6 cellular contexts compared by ENCODE assay signal in genomic region chr6:30764490-30765043, GRCh38. TPM values are rescaled to one million over a fixed set of nuclear protein-coding genes. Genes with fewer than 3 reads are reported as not detected.
A peak's percentile ranks its signal among the peaks of the same experiment; 100 is the strongest.
DNase-seq lines count a peak whose midpoint lies in the region; ATAC-seq and TF ChIP-seq lines count a peak whose summit lies in the region.
"Not testable (repeated sequence)": the region's sequence is repeated elsewhere in the genome, so short reads cannot be mapped to it uniquely, and the experiment has no call there.

No MANE protein-coding gene starts in this region.

- H3K27ac Mint-ChIP-seq in activated naive CD8-positive, alpha-beta T cell treated with anti-CD3 and anti-CD28 coated beads, Interleukin-2, amount 10 ng/mL, durations not matched to agents 7 days and 5 days = peak overlapping the region; percentile 87

- H3K4me3 Mint-ChIP-seq in activated naive CD8-positive, alpha-beta T cell treated with anti-CD3 and anti-CD28 coated beads, Interleukin-2, amount 10 ng/mL, durations not matched to agents 7 days and 5 days = not testable (repeated sequence)

- H3K4me3 ChIP-seq in SJCRH30 = peak overlapping the region; percentile 41
- H3K4me3 ChIP-seq in epithelial cell of esophagus (ENCODE audit: low read length); mesendoderm (ENCODE audit: low read length); smooth muscle cell: not testable (repeated sequence)

- not testable (repeated sequence) for H4K8ac ChIP-seq in mesendoderm (ENCODE audit: low read depth, low read length)

- H3K79me1 ChIP-seq in mesendoderm (ENCODE audit: low read length) = not testable (repeated sequence)

- not testable (repeated sequence) for H4K20me1 ChIP-seq in smooth muscle cell (ENCODE audit: low read depth)

- no CpG with 5 or more reads among the region's 13 CpGs for WGBS in mesendoderm (ENCODE audit: extremely low coverage, insufficient coverage, low lambda C conversion rate)
- 23% methylated on average over 13 of the region's 13 CpGs for WGBS in smooth muscle cell (ENCODE audit: low lambda C conversion rate)

- H3K9me3 Mint-ChIP-seq in activated naive CD8-positive, alpha-beta T cell treated with anti-CD3 and anti-CD28 coated beads, Interleukin-2, amount 10 ng/mL, durations not matched to agents 7 days and 5 days = not testable (repeated sequence)

- not testable (repeated sequence) for H2AK5ac ChIP-seq in mesendoderm (ENCODE audit: low read length)

- not testable (repeated sequence) for ATAC-seq in activated naive CD8-positive, alpha-beta T cell treated with anti-CD3 and anti-CD28 coated beads, Interleukin-2, amount 10 ng/mL, durations not matched to agents 7 days and 5 days (ENCODE audit: low read depth)

- not testable (repeated sequence) for H3K27me3 ChIP-seq in SJCRH30; mesendoderm (ENCODE audit: insufficient read depth, low read length, poor library complexity); smooth muscle cell (ENCODE audit: low read depth)

- TF ChIP-seq CTCF in epithelial cell of esophagus (IDR thresholded peaks at IDR 0.05; ENCODE audit: insufficient read depth, low read depth, low read length, missing control alignments); smooth muscle cell (IDR thresholded peaks at IDR 0.05; ENCODE audit: borderline replicate concordance, insufficient read depth, poor library complexity, severe bottlenecking): not testable (repeated sequence)

- not testable (repeated sequence) for H3K79me2 ChIP-seq in mesendoderm (ENCODE audit: control insufficient read depth, insufficient read depth, low read length); smooth muscle cell (ENCODE audit: low read depth)

- H3K56ac ChIP-seq in mesendoderm (ENCODE audit: low read length) = not testable (repeated sequence)

- not testable (repeated sequence) for H3K9me3 ChIP-seq in ES-I3 (ENCODE audit: control insufficient read depth, insufficient read depth, low read length); SJCRH30 (replicated peaks); smooth muscle cell (replicated peaks; ENCODE audit: low read depth)

- not testable (repeated sequence) for H3K27me3 Mint-ChIP-seq in activated naive CD8-positive, alpha-beta T cell treated with anti-CD3 and anti-CD28 coated beads, Interleukin-2, amount 10 ng/mL, durations not matched to agents 7 days and 5 days

- H3K9ac ChIP-seq in ES-I3 (ENCODE audit: low read depth, low read length) (peak overlapping the region; percentile 24), smooth muscle cell (ENCODE audit: low read depth) (peak overlapping the region; percentile 74)
- not testable (repeated sequence) for H3K9ac ChIP-seq in mesendoderm (ENCODE audit: low read length)

- H3K4me1 Mint-ChIP-seq in activated naive CD8-positive, alpha-beta T cell treated with anti-CD3 and anti-CD28 coated beads, Interleukin-2, amount 10 ng/mL, durations not matched to agents 7 days and 5 days = peaks cover 54% of the 10 kb centered on the region

- H3K4me1 ChIP-seq in ES-I3 (ENCODE audit: insufficient read depth, low read length) (peaks cover 25% of the 10 kb centered on the region), SJCRH30 (peaks cover 45% of the 10 kb centered on the region), mesendoderm (ENCODE audit: control insufficient read depth, low read depth, low read length) (peaks cover 25% of the 10 kb centered on the region), smooth muscle cell (ENCODE audit: low read depth) (peaks cover 42% of the 10 kb centered on the region)

- not testable (repeated sequence) for H3K4ac ChIP-seq in mesendoderm (ENCODE audit: low read depth, low read length)

- H2AFZ ChIP-seq in smooth muscle cell (ENCODE audit: low read depth) = not testable (repeated sequence)

- not testable (repeated sequence) for DNase-seq in SJCRH30; activated naive CD8-positive, alpha-beta T cell treated with anti-CD3 and anti-CD28 coated beads, Interleukin-2, amount 10 ng/mL, durations not matched to agents 7 days and 5 days; smooth muscle cell (lab: John Stamatoyannopoulos, UW; ENCODE audit: unreplicated experiment)
- DNase-seq in epithelial cell of esophagus (ENCODE audit: low read depth) (peak; percentile 73), mesendoderm (peak; percentile 90)

- not testable (repeated sequence) for H3K18ac ChIP-seq in mesendoderm (ENCODE audit: low read length)

- H3K36me3 ChIP-seq in ES-I3 (ENCODE audit: insufficient read depth, low read length); SJCRH30; mesendoderm (ENCODE audit: control insufficient read depth, insufficient read depth, low read length); smooth muscle cell (ENCODE audit: low read depth): not testable (repeated sequence)

- H3K36me3 Mint-ChIP-seq in activated naive CD8-positive, alpha-beta T cell treated with anti-CD3 and anti-CD28 coated beads, Interleukin-2, amount 10 ng/mL, durations not matched to agents 7 days and 5 days = peaks cover 15% of the 10 kb centered on the region

- H3K27ac ChIP-seq in SJCRH30 (peak overlapping the region; percentile 90), mesendoderm (ENCODE audit: low read depth, low read length) (peak overlapping the region; percentile 71), smooth muscle cell (ENCODE audit: low read depth) (peak overlapping the region; percentile 100)

- not testable (repeated sequence) for H2BK5ac ChIP-seq in mesendoderm (ENCODE audit: low read length)

- not testable (repeated sequence) for H4K5ac ChIP-seq in mesendoderm (ENCODE audit: low read length)

- POLR2A ChIA-PET in activated naive CD8-positive, alpha-beta T cell treated with anti-CD3 and anti-CD28 coated beads, Interleukin-2, amount 10 ng/mL, durations not matched to agents 7 days and 5 days (lab: Charles Lee) = interaction anchor here (0.9 to 1.0 kb wide), 2 partner anchors 18 to 24 kb away, joined by 3 to 4 read pairs; no protein-coding TSS in a partner anchor

- H3K23ac ChIP-seq in mesendoderm (ENCODE audit: low read length) = not testable (repeated sequence)

- not testable (repeated sequence) for H3K4me2 ChIP-seq in mesendoderm (ENCODE audit: low read length)
- H3K4me2 ChIP-seq in smooth muscle cell = peak overlapping the region; percentile 68

- not testable (repeated sequence) for H2BK120ac ChIP-seq in mesendoderm (ENCODE audit: low read depth, low read length)

- H2BK15ac ChIP-seq in mesendoderm (replicated peaks; ENCODE audit: low read depth) = not testable (repeated sequence)

- H3F3A ChIP-seq in smooth muscle cell (ENCODE audit: low read depth) = peaks cover 22% of the 10 kb centered on the region

RNA-seq across cellular contexts. Expression of gene IER3, which starts 20.2 kb away (rescaled TPM):
- 19.9 and 22.1 TPM in 2 replicates for total RNA-seq in SJCRH30 (2014; rRNA removed; shearing (Covaris generic))
- total RNA-seq in activated naive CD8-positive, alpha-beta T cell treated with anti-CD3 and anti-CD28 coated beads, Interleukin-2, amount 10 ng/mL, durations not matched to agents 7 days and 5 days = 10 to 100 TPM; 49.1 to 52.7 TPM
- 285 TPM for polyA plus RNA-seq in mesendoderm (2013, experiment 1 of 2)
- polyA plus RNA-seq in mesendoderm (2013, experiment 2 of 2) = 254 TPM
- 732 and 736 TPM in 2 replicates for total RNA-seq in smooth muscle cell
- polyA plus RNA-seq in smooth muscle cell = 708 and 811 TPM in 2 replicates

RNA-seq across cellular contexts. Expression of gene FLOT1, which starts 22.1 kb away (rescaled TPM):
- 87.4 and 92.2 TPM in 2 replicates for total RNA-seq in SJCRH30 (2014; rRNA removed; shearing (Covaris generic))
- 100 to 1,000 TPM; 261 to 271 TPM for total RNA-seq in activated naive CD8-positive, alpha-beta T cell treated with anti-CD3 and anti-CD28 coated beads, Interleukin-2, amount 10 ng/mL, durations not matched to agents 7 days and 5 days
- 70.7 TPM for polyA plus RNA-seq in mesendoderm (2013, experiment 1 of 2)
- 68.2 TPM for polyA plus RNA-seq in mesendoderm (2013, experiment 2 of 2)
- 79.8 and 87.6 TPM in 2 replicates for total RNA-seq in smooth muscle cell
- polyA plus RNA-seq in smooth muscle cell = 117 and 146 TPM in 2 replicates

RNA-seq across cellular contexts. Expression of gene TUBB, which starts 44.4 kb away (rescaled TPM):
- 1,652 and 1,704 TPM in 2 replicates for total RNA-seq in SJCRH30 (2014; rRNA removed; shearing (Covaris generic))
- 1,000 to 10,000 TPM; 1,168 to 1,207 TPM for total RNA-seq in activated naive CD8-positive, alpha-beta T cell treated with anti-CD3 and anti-CD28 coated beads, Interleukin-2, amount 10 ng/mL, durations not matched to agents 7 days and 5 days
- polyA plus RNA-seq in mesendoderm (2013, experiment 1 of 2) = 1,956 TPM
- polyA plus RNA-seq in mesendoderm (2013, experiment 2 of 2) = 1,954 TPM
- 1,002 and 1,039 TPM in 2 replicates for total RNA-seq in smooth muscle cell
- polyA plus RNA-seq in smooth muscle cell = 855 and 1,009 TPM in 2 replicates

RNA-seq across cellular contexts. Expression of gene MDC1, which starts 47.5 kb away (rescaled TPM):
- total RNA-seq in SJCRH30 (2014; rRNA removed; shearing (Covaris generic)) = 24.6 and 25.0 TPM in 2 replicates
- total RNA-seq in activated naive CD8-positive, alpha-beta T cell treated with anti-CD3 and anti-CD28 coated beads, Interleukin-2, amount 10 ng/mL, durations not matched to agents 7 days and 5 days = 10 to 100 TPM; 50.2 to 52.2 TPM
- polyA plus RNA-seq in mesendoderm (2013, experiment 1 of 2) = 30.4 TPM
- 29.4 TPM for polyA plus RNA-seq in mesendoderm (2013, experiment 2 of 2)
- total RNA-seq in smooth muscle cell = 6.9 and 7.0 TPM in 2 replicates
- 17.1 and 19.0 TPM in 2 replicates for polyA plus RNA-seq in smooth muscle cell

Comparison
In these comparisons a context has a peak if more than half of its experiments do, and no peak if none do; other contexts are left out.
1. RNA of gene IER3, which starts 20.2 kb away (total RNA-seq): 732 to 736 TPM in smooth muscle cell; 49.1 to 52.7 TPM in activated naive CD8-positive, alpha-beta T cell treated with anti-CD3 and anti-CD28 coated beads, Interleukin-2, amount 10 ng/mL, durations not matched to agents 7 days and 5 days and 19.9 to 22.1 TPM in SJCRH30; every median in the first group is over 10 times any median in the second.
2. Peak in every context shown above with its lines, with median percentiles within 50 percentile points of each other: H3K27ac ChIP-seq.